Comparison of ENCODE assay signal across 8 cellular contexts in the genomic region with DNA sequence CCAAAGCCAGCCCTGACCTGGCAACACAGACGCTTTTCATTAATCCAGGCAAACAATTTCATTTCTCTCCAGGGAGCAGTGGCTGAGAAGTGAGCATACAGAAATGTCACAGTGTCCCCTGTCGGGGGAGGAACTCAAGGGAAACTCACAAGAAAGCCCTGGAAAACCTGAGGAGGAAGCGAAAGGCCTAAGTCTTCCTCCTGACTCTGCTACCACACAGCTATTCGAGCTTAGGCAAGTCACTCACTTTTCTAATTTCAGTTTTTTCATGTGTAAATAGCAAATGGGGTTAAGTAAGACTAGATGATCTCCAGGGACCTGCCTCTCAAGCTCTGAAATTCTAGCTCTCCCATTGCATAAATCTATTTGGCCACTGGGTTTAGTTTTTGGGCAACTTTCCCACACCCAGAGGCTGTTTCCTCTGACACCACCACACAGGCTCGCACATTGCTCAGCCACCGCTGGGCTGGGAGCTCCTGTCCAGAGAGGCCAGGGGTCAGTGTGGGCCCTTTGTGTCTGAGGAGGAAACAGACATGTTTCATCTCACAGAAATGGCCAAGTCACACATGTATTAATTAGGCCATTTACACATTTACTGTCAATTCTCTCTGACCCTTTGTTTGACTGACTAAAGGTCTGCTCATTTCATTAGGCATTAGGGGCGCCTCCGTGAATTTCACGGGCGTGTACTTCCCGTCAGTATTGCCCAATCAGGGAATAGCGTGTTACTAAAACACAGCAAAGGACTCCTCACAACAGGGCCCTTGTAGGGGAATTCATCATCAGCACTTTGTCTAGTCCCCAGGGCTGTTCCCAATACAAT. TPM values are rescaled to one million over a fixed set of nuclear protein-coding genes. Genes with fewer than 3 reads are reported as not detected.
DNase-seq lines count a peak whose midpoint lies in the region; ATAC-seq and TF ChIP-seq lines count a peak whose summit lies in the region.

No MANE protein-coding gene starts in this region.

- H3K4me1 ChIP-seq in liver (ENCODE audit: control insufficient read depth in 4 of 4, insufficient read depth in 4 of 4, low read length in 3 of 4), result peaks cover 13 to 58% (median 49%) of the 10 kb centered on the region in 4 donors

- H3K4me3 ChIP-seq in GM12865 (ENCODE audit: low read depth, low read length) (no peak overlapping the region), liver (ENCODE audit: low read depth in 1 of 3, low read length in 3 of 3) (no peak overlapping the region)

- H3K9ac ChIP-seq in liver (ENCODE audit: low read depth in 1 of 2, low read length in 2 of 2), result peak overlapping the region; percentile 8 to 21

- peaks cover 6 to 61% (median 39%) of the 10 kb centered on the region in 4 donors for H3K36me3 ChIP-seq in liver (ENCODE audit: control insufficient read depth in 4 of 4, insufficient read depth in 3 of 4, low read depth in 1 of 4, low read length in 3 of 4)

- peak overlapping the region; percentile 78 to 81 for H3K27ac ChIP-seq in liver (ENCODE audit: low read depth in 1 of 2, low read length in 2 of 2)

- H3K27me3 ChIP-seq in liver (ENCODE audit: control insufficient read depth in 4 of 4, insufficient read depth in 4 of 4, low read length in 3 of 4), result no peaks in the 10 kb centered on the region

- no peaks in the 10 kb centered on the region for H3K9me3 ChIP-seq in liver (ENCODE audit: control insufficient read depth in 4 of 4, low read length in 3 of 4)

- peak; percentile 41 to 61 for TF ChIP-seq RAD21 in liver (IDR thresholded peaks at IDR 0.05)

- 16% methylated on average over 12 of the region's 12 CpGs for WGBS in liver

- no peak for ATAC-seq in GM18868 (IDR thresholded peaks at IDR 0.05; ENCODE audit: unreplicated experiment)

- DNase-seq in GM12865 (ENCODE audit: low read depth) (peak; percentile 5), NCI-H1436 treated with DMSO at 0.1 percent for 48 hours (lab: John Stamatoyannopoulos, UW) (peak; percentile 9), brain pericyte (ENCODE audit: low read depth, low spot score) (peak; percentile 93), superior temporal gyrus (ENCODE audit: extremely low spot score) (peak; percentile 6), NCI-H2227 treated with DMSO at 0.1 percent for 48 hours (lab: John Stamatoyannopoulos, UW) (no peak)
- DNase-seq in stimulated activated CD4-positive, alpha-beta T cell treated with anti-CD3 and anti-CD28 coated beads, Interleukin-1b, Interleukin-23, amount 100 ng/mL, for 48 hours, result no peak

- TF ChIP-seq CTCF in GM12865 (IDR thresholded peaks at IDR 0.05; ENCODE audit: insufficient read depth, low read depth, low read length, missing control alignments) (no peak), liver (IDR thresholded peaks at IDR 0.05; ENCODE audit: low read depth, low read length, missing input control) (peak; percentile 28)

TF ChIP-seq in liver, 16 proteins besides CTCF, POLR2A, EP300 and RAD21:
- peak; percentile 77 to 80 for TF ChIP-seq RXRA (IDR thresholded peaks at IDR 0.05)
- TF ChIP-seq, protein P1, sequence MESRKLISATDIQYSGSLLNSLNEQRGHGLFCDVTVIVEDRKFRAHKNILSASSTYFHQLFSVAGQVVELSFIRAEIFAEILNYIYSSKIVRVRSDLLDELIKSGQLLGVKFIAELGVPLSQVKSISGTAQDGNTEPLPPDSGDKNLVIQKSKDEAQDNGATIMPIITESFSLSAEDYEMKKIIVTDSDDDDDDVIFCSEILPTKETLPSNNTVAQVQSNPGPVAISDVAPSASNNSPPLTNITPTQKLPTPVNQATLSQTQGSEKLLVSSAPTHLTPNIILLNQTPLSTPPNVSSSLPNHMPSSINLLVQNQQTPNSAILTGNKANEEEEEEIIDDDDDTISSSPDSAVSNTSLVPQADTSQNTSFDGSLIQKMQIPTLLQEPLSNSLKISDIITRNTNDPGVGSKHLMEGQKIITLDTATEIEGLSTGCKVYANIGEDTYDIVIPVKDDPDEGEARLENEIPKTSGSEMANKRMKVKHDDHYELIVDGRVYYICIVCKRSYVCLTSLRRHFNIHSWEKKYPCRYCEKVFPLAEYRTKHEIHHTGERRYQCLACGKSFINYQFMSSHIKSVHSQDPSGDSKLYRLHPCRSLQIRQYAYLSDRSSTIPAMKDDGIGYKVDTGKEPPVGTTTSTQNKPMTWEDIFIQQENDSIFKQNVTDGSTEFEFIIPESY (IDR thresholded peaks at IDR 0.05), result peak; percentile 82
- peak; percentile 30 to 51 for TF ChIP-seq JUND (IDR thresholded peaks at IDR 0.05)
- TF ChIP-seq NR2F2 (IDR thresholded peaks at IDR 0.05), result peak; percentile 94
- TF ChIP-seq FOXA2 (IDR thresholded peaks at IDR 0.05), result peak; percentile 63
- TF ChIP-seq, protein P2, sequence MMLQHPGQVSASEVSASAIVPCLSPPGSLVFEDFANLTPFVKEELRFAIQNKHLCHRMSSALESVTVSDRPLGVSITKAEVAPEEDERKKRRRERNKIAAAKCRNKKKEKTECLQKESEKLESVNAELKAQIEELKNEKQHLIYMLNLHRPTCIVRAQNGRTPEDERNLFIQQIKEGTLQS (IDR thresholded peaks at IDR 0.05), result peak; percentile 39
- TF ChIP-seq EGR1 (IDR thresholded peaks at IDR 0.05; ENCODE audit: low read depth in 2 of 2), result peak; percentile 73 to 75
- peak in 1 of 2 donors; percentile 71 for TF ChIP-seq GABPA (IDR thresholded peaks at IDR 0.05 in 1 of 2, conservative IDR thresholded peaks at IDR 0.05 in 1 of 2)
- TF ChIP-seq, protein P3, sequence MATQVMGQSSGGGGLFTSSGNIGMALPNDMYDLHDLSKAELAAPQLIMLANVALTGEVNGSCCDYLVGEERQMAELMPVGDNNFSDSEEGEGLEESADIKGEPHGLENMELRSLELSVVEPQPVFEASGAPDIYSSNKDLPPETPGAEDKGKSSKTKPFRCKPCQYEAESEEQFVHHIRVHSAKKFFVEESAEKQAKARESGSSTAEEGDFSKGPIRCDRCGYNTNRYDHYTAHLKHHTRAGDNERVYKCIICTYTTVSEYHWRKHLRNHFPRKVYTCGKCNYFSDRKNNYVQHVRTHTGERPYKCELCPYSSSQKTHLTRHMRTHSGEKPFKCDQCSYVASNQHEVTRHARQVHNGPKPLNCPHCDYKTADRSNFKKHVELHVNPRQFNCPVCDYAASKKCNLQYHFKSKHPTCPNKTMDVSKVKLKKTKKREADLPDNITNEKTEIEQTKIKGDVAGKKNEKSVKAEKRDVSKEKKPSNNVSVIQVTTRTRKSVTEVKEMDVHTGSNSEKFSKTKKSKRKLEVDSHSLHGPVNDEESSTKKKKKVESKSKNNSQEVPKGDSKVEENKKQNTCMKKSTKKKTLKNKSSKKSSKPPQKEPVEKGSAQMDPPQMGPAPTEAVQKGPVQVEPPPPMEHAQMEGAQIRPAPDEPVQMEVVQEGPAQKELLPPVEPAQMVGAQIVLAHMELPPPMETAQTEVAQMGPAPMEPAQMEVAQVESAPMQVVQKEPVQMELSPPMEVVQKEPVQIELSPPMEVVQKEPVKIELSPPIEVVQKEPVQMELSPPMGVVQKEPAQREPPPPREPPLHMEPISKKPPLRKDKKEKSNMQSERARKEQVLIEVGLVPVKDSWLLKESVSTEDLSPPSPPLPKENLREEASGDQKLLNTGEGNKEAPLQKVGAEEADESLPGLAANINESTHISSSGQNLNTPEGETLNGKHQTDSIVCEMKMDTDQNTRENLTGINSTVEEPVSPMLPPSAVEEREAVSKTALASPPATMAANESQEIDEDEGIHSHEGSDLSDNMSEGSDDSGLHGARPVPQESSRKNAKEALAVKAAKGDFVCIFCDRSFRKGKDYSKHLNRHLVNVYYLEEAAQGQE (IDR thresholded peaks at IDR 0.05), result peak; percentile 62
- peak; percentile 70 for TF ChIP-seq YY1 (IDR thresholded peaks at IDR 0.05)
- TF ChIP-seq FOXA1 (IDR thresholded peaks at IDR 0.05), result peak; percentile 51
- peak; percentile 71 to 79 for TF ChIP-seq HNF4A (conservative IDR thresholded peaks at IDR 0.05)
- TF ChIP-seq TAF1 (conservative IDR thresholded peaks at IDR 0.05), result peak; percentile 80
- TF ChIP-seq SP1 (IDR thresholded peaks at IDR 0.05), result peak; percentile 78
- no peak for TF ChIP-seq HNF4G (IDR thresholded peaks at IDR 0.05)
- TF ChIP-seq, protein P4, sequence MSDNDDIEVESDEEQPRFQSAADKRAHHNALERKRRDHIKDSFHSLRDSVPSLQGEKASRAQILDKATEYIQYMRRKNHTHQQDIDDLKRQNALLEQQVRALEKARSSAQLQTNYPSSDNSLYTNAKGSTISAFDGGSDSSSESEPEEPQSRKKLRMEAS (IDR thresholded peaks at IDR 0.05), result peak; percentile 88

RNA-seq across cellular contexts. Expression of a gene that starts 9.8 kb away (rescaled TPM):
- total RNA-seq in liver, result 10 to 100 TPM in 1 of 2 donors, 1 to 10 TPM in 1; 2.3 to 10.4 TPM
- 1 to 10 TPM; 2.8 to 4.0 TPM for polyA plus RNA-seq in liver

Comparison
In these comparisons a context has a peak if more than half of its experiments do, and no peak if none do; other contexts are left out.
1. DNase-seq: peak in GM12865 (single experiment), NCI-H1436 treated with DMSO at 0.1 percent for 48 hours (single experiment), brain pericyte (single experiment) and superior temporal gyrus (single experiment); none in NCI-H2227 treated with DMSO at 0.1 percent for 48 hours (single experiment) and stimulated activated CD4-positive, alpha-beta T cell treated with anti-CD3 and anti-CD28 coated beads, Interleukin-1b, Interleukin-23, amount 100 ng/mL, for 48 hours (single experiment).